ENCODE assay signal across 34 cellular contexts in the genomic region with DNA sequence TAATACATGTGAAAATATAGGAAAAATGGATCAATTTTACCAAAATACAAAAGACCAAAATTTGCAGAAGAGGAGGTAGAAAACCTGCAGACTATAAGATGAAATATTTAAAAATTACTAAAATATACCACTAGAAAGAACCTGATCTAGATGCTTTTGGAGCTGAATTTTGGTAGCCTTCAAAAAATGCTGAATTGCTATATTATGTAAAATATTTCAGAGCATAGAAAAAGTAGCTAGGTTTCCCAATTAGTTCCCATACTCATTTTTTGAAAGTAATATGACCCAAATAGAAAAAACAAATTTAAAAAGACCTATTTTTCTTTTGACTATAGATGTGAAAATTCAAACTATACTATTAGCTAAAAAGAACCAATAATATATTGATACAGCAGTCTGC. TPM values are rescaled to one million over a fixed set of nuclear protein-coding genes. Genes with fewer than 3 reads are reported as not detected.
"Had no signal": no experiment of that assay in that cellular context is flagged by ENCODE, and none has a peak within 500 bp of the region (broad histone marks: within the 10 kb centered on the region; RNA-seq: fewer than 3 reads in every experiment).

No MANE protein-coding gene starts in this region.

- DNase-seq: naive thymus-derived CD8-positive, alpha-beta T cell; nephron progenitor cell; nucleus accumbens; pancreas; posterior cingulate gyrus; psoas muscle; right cardiac atrium; stimulated activated CD4-positive, alpha-beta T cell treated with anti-CD3 and anti-CD28 coated beads, Interleukin-15, amount 100 ng/mL, for 24 hours; stimulated activated CD4-positive, alpha-beta T cell treated with anti-CD3 and anti-CD28 coated beads, Interleukin-2, amount 100 ng/mL, for 24 hours; stimulated activated CD4-positive, alpha-beta T cell treated with anti-CD3 and anti-CD28 coated beads, Interleukin-2, amount 100 ng/mL, for 48 hours; stimulated activated CD4-positive, alpha-beta T cell treated with anti-CD3 and anti-CD28 coated beads, Interleukin-4, amount 100 ng/mL, for 24 hours; stimulated activated naive B cell treated with anti-CD40 and anti-IgM and Interleukin-4, amounts not matched to agents 10 μg/mL and 1 μg/mL and 100 μg/mL, for 72 hours; stimulated activated naive CD4-positive, alpha-beta T cell treated with Interleukin-2 at 50 U/mL for 16 hours; stomach; thyroid gland; trophoblast cell; upper lobe of left lung had no signal

- ATAC-seq: naive thymus-derived CD8-positive, alpha-beta T cell; natural killer cell treated with Interleukin-12 subunit alpha and Interleukin-12 subunit beta and Interleukin-15 and Interleukin-18, amount 100 ng/mL, for 72 hours; pancreas; psoas muscle; right cardiac atrium; sciatic nerve; stimulated activated effector memory CD8-positive, alpha-beta T cell treated with anti-CD3 and anti-CD28 coated beads, Interleukin-12 subunit alpha, Interleukin-12 subunit beta, amount 100 ng/mL, for 72 hours; stimulated activated naive B cell treated with anti-CD40 and anti-IgM and Interleukin-4, amounts not matched to agents 10 μg/mL and 1 μg/mL and 100 μg/mL, for 72 hours had no signal

- H3K27me3 ChIP-seq: pancreas, thyroid gland, tibial nerve, upper lobe of left lung, vagina had no signal

- H3K9me3 ChIP-seq: neutrophil, pancreas, psoas muscle, stomach, thyroid gland, tibial nerve, upper lobe of left lung, vagina had no signal

- H3K4me3 ChIP-seq: pancreas, psoas muscle, skin epidermis, stomach, thoracic aorta, thyroid gland, tibial nerve, upper lobe of left lung, vagina had no signal

- FAIRE-seq: pancreas, urothelium cell line had no signal

- H3K36me3 ChIP-seq: neutrophil, pancreas, stomach, thoracic aorta, thyroid gland, tibial nerve, upper lobe of left lung, vagina had no signal

- H3K4me1 ChIP-seq: pancreas, psoas muscle, stomach, thyroid gland, tibial nerve, upper lobe of left lung, vagina had no signal

- H3K27ac ChIP-seq: neutrophil, pancreas, psoas muscle, skin epidermis, stomach, thoracic aorta, thyroid gland, tibial nerve, upper lobe of left lung, vagina had no signal

RNA-seq across cellular contexts. Expression of a gene that starts 3.6 kb away (rescaled TPM):
- total RNA-seq: naive thymus-derived CD8-positive, alpha-beta T cell; natural killer cell treated with Interleukin-12 subunit alpha and Interleukin-12 subunit beta and Interleukin-15 and Interleukin-18, amount 100 ng/mL, for 72 hours; neural crest cell; omental fat pad; osteocyte; pancreas; progenitor cell of endocrine pancreas; psoas muscle; renal cortical epithelial cell; sciatic nerve; stomach; subcutaneous adipose tissue; temporal lobe; thoracic aorta; tibial nerve; ureter; vagina had no signal
- polyA plus RNA-seq: naive thymus-derived CD8-positive, alpha-beta T cell; pancreas; psoas muscle; right cardiac atrium; stomach had no signal

RNA-seq across cellular contexts. Expression of a gene that starts 11.5 kb away (rescaled TPM):
- total RNA-seq: naive thymus-derived CD8-positive, alpha-beta T cell; natural killer cell treated with Interleukin-12 subunit alpha and Interleukin-12 subunit beta and Interleukin-15 and Interleukin-18, amount 100 ng/mL, for 72 hours; neural crest cell; omental fat pad; osteocyte; pancreas; progenitor cell of endocrine pancreas; psoas muscle; renal cortical epithelial cell; right cardiac atrium; sciatic nerve; stomach; subcutaneous adipose tissue; temporal lobe; thoracic aorta; thyroid gland; tibial nerve; ureter; vagina had no signal
- polyA plus RNA-seq: naive thymus-derived CD8-positive, alpha-beta T cell; pancreas; psoas muscle; right cardiac atrium; stomach had no signal

RNA-seq across cellular contexts. Expression of a gene that starts 28.3 kb away (rescaled TPM):
- total RNA-seq: naive thymus-derived CD8-positive, alpha-beta T cell; natural killer cell treated with Interleukin-12 subunit alpha and Interleukin-12 subunit beta and Interleukin-15 and Interleukin-18, amount 100 ng/mL, for 72 hours; neural crest cell; omental fat pad; osteocyte; pancreas; progenitor cell of endocrine pancreas; psoas muscle; renal cortical epithelial cell; right cardiac atrium; sciatic nerve; stomach; subcutaneous adipose tissue; temporal lobe; thoracic aorta; tibial nerve; upper lobe of left lung; ureter; vagina had no signal
- polyA plus RNA-seq: naive thymus-derived CD8-positive, alpha-beta T cell; pancreas; psoas muscle; right cardiac atrium; stomach had no signal

RNA-seq across cellular contexts. Expression of a gene that starts 35.3 kb away (rescaled TPM):
- total RNA-seq: naive thymus-derived CD8-positive, alpha-beta T cell; natural killer cell treated with Interleukin-12 subunit alpha and Interleukin-12 subunit beta and Interleukin-15 and Interleukin-18, amount 100 ng/mL, for 72 hours; neural crest cell; omental fat pad; osteocyte; pancreas; progenitor cell of endocrine pancreas; psoas muscle; renal cortical epithelial cell; right cardiac atrium; sciatic nerve; stomach; subcutaneous adipose tissue; temporal lobe; thoracic aorta; thyroid gland; tibial nerve; upper lobe of left lung; ureter; vagina had no signal
- polyA plus RNA-seq: naive thymus-derived CD8-positive, alpha-beta T cell; pancreas; psoas muscle; right cardiac atrium; stomach had no signal
